ENCODE assay signal across 12 cellular contexts in the genomic region with DNA sequence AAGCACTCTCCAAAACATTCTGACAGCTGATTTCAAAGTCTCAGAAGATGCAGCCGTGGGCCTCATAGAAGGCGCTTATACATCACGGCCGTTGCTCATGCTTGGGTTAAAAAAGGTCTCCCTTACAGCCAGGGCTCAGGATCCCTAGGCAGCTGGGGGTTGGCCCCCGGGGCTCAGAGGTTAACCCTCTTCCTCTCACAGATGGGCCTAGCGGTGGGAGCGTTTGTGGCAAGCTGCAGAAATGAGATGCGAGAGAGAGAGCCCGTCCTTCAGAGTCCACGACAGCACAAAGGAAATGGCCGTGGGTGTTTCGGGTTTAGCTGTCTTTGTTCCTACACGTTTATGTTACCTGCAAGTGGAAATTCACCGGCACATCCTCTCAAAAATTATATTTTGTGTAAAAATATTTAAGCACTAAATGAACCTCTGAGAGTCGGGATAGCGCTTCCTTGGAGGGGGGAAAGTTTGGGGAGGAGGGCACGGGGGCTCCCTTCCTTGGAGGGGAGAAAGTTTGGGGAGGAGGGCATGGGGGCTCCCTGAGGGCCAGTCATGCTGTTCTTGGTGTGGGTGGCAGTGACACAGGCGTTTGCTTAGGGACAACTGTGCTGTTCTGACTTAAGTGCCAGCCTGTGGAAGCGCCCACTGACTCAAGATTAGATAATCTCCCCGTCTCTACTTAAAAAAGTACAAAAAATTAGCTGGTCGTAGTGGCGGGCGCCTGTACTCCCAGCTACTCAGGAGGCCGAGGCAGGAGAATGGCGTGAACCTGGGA. TPM values are rescaled to one million over a fixed set of nuclear protein-coding genes. Genes with fewer than 3 reads are reported as not detected.
A peak's percentile ranks its signal among the peaks of the same experiment; 100 is the strongest.
DNase-seq lines count a peak whose midpoint lies in the region; ATAC-seq and TF ChIP-seq lines count a peak whose summit lies in the region.
"Had no signal": no experiment of that assay in that cellular context is flagged by ENCODE, and none has a peak within 500 bp of the region (broad histone marks: within the 10 kb centered on the region; RNA-seq: fewer than 3 reads in every experiment).

No MANE protein-coding gene starts in this region.

- H3K4me1 Mint-ChIP-seq in activated CD4-positive, alpha-beta memory T cell treated with anti-CD3 and anti-CD28 coated beads, Interleukin-2, amount 10 ng/mL, durations not matched to agents 7 days and 5 days, result peaks cover 23% of the 10 kb centered on the region

- H3K9me3 Mint-ChIP-seq in activated CD4-positive, alpha-beta memory T cell treated with anti-CD3 and anti-CD28 coated beads, Interleukin-2, amount 10 ng/mL, durations not matched to agents 7 days and 5 days, result no peaks in the 10 kb centered on the region

- peak overlapping the region in 3 of 4 donors; percentile 43 to 87 (median 82) for H3K27ac ChIP-seq in body of pancreas
- H3K27ac ChIP-seq in prostate gland, result no peak overlapping the region
- H3K27ac ChIP-seq: psoas muscle, VCaP had no signal

- CTCF ChIA-PET in activated CD4-positive, alpha-beta memory T cell treated with anti-CD3 and anti-CD28 coated beads, Interleukin-2, amount 10 ng/mL, durations not matched to agents 7 days and 5 days (lab: Charles Lee), result interaction anchor here (0.7 kb wide), 1 partner anchor 21 kb away, joined by 3 read pairs; no protein-coding TSS in a partner anchor

- WGBS in body of pancreas, 2 donors, result 71 to 90% methylated on average over 25 of the region's 25 CpGs
- WGBS in prostate gland, result 77% methylated on average over 25 of the region's 25 CpGs

- intact Hi-C loops in body of pancreas (cut with DNase I), result loop anchor here (10.0 kb wide), 1 partner anchor 55 kb away; a partner anchor contains a TSS
- intact Hi-C loops in prostate gland (cut with DNase I), result no loop called here

- H3K4me3 ChIP-seq in body of pancreas (no peak overlapping the region), prostate gland (no peak overlapping the region)
- H3K4me3 ChIP-seq: psoas muscle had no signal

- H3K27ac Mint-ChIP-seq in activated CD4-positive, alpha-beta memory T cell treated with anti-CD3 and anti-CD28 coated beads, Interleukin-2, amount 10 ng/mL, durations not matched to agents 7 days and 5 days, result no peak overlapping the region

- ATAC-seq in body of pancreas (no peak), GM19035 (IDR thresholded peaks at IDR 0.05; ENCODE audit: unreplicated experiment) (no peak)
- ATAC-seq: psoas muscle had no signal

- TF ChIP-seq POLR2A in body of pancreas (IDR thresholded peaks at IDR 0.05) (no peak), prostate gland (IDR thresholded peaks at IDR 0.05) (no peak)

- TF ChIP-seq CTCF in GM20000 (IDR thresholded peaks at IDR 0.05; ENCODE audit: extremely low read depth, missing control alignments) (no peak), body of pancreas (IDR thresholded peaks at IDR 0.05) (no peak), prostate gland (IDR thresholded peaks at IDR 0.05) (no peak)

- POLR2A ChIA-PET in activated CD4-positive, alpha-beta memory T cell treated with anti-CD3 and anti-CD28 coated beads, Interleukin-2, amount 10 ng/mL, durations not matched to agents 7 days and 5 days (lab: Charles Lee), result interaction anchor here (0.9 to 1.3 kb wide), 3 partner anchors 13 to 27 kb away, joined by 3 to 7 read pairs (median 3); no protein-coding TSS in a partner anchor

- no peaks in the 10 kb centered on the region for H3K27me3 Mint-ChIP-seq in activated CD4-positive, alpha-beta memory T cell treated with anti-CD3 and anti-CD28 coated beads, Interleukin-2, amount 10 ng/mL, durations not matched to agents 7 days and 5 days

- no peaks in the 10 kb centered on the region for H3K36me3 ChIP-seq in body of pancreas (replicated peaks in 1 of 2; ENCODE audit: insufficient read depth in 1 of 2, low read depth in 2 of 2)
- peaks cover 0 to 6% of the 10 kb centered on the region in 2 donors for H3K36me3 ChIP-seq in prostate gland

- H3K4me3 Mint-ChIP-seq in activated CD4-positive, alpha-beta memory T cell treated with anti-CD3 and anti-CD28 coated beads, Interleukin-2, amount 10 ng/mL, durations not matched to agents 7 days and 5 days, result no peak overlapping the region

- H3K9me3 ChIP-seq in body of pancreas (no peaks in the 10 kb centered on the region), prostate gland (no peaks in the 10 kb centered on the region)
- H3K9me3 ChIP-seq: psoas muscle had no signal

- peaks cover 20% of the 10 kb centered on the region for H3K4me1 ChIP-seq in body of pancreas
- H3K4me1 ChIP-seq in prostate gland (replicated peaks), result no peaks in the 10 kb centered on the region
- H3K4me1 ChIP-seq: psoas muscle had no signal

- H3K36me3 Mint-ChIP-seq in activated CD4-positive, alpha-beta memory T cell treated with anti-CD3 and anti-CD28 coated beads, Interleukin-2, amount 10 ng/mL, durations not matched to agents 7 days and 5 days (ENCODE audit: low read depth), result no peaks in the 10 kb centered on the region

- H3K27me3 ChIP-seq in body of pancreas (no peaks in the 10 kb centered on the region), prostate gland (replicated peaks; ENCODE audit: insufficient read depth) (no peaks in the 10 kb centered on the region)

- DNase-seq in GM20000 (ENCODE audit: low spot score) (peak; percentile 69), body of pancreas (no peak), Ammon's horn (ENCODE audit: low spot score) (no peak), NCI-H2196 (lab: John Stamatoyannopoulos, UW; ENCODE audit: unreplicated experiment) (no peak), prostate gland (ENCODE audit: low spot score) (no peak)
- peak; percentile 32 for DNase-seq in activated CD4-positive, alpha-beta memory T cell treated with anti-CD3 and anti-CD28 coated beads, Interleukin-2, amount 10 ng/mL, durations not matched to agents 7 days and 5 days
- peak; percentile 38 for DNase-seq in stimulated activated CD8-positive, alpha-beta memory T cell treated with anti-CD3 and anti-CD28 coated beads, Interleukin-4, amount 100 ng/mL, for 24 hours (ENCODE audit: low read depth)
- DNase-seq: mesenchymal stem cell, NCI-H524, psoas muscle had no signal

RNA-seq across cellular contexts. Expression of a gene that starts 20.5 kb away (rescaled TPM):
- 1 to 10 TPM; 7.0 to 8.1 TPM for total RNA-seq in activated CD4-positive, alpha-beta memory T cell treated with anti-CD3 and anti-CD28 coated beads, Interleukin-2, amount 10 ng/mL, durations not matched to agents 7 days and 5 days
- total RNA-seq in body of pancreas, result 1 to 10 TPM; 3.1 to 6.9 TPM
- total RNA-seq in prostate gland, result 10 to 100 TPM in 1 of 2 donors, 1 to 10 TPM in 1; 6.7 to 18.1 TPM

RNA-seq across cellular contexts. Expression of a gene that starts 54.2 kb away (rescaled TPM):
- total RNA-seq in activated CD4-positive, alpha-beta memory T cell treated with anti-CD3 and anti-CD28 coated beads, Interleukin-2, amount 10 ng/mL, durations not matched to agents 7 days and 5 days, result 1 to 10 TPM; 5.1 to 6.3 TPM
- total RNA-seq in body of pancreas (10 to 100 TPM; 10.4 to 25.4 TPM), prostate gland (10 to 100 TPM; 27.3 to 30.5 TPM)

Comparison
In these comparisons a context has a peak if more than half of its experiments do, and no peak if none do; other contexts are left out.
1. DNase-seq: peak in GM20000 (single experiment), activated CD4-positive, alpha-beta memory T cell treated with anti-CD3 and anti-CD28 coated beads, Interleukin-2, amount 10 ng/mL, durations not matched to agents 7 days and 5 days (single experiment) and stimulated activated CD8-positive, alpha-beta memory T cell treated with anti-CD3 and anti-CD28 coated beads, Interleukin-4, amount 100 ng/mL, for 24 hours (single experiment); none in body of pancreas (0 of 4), Ammon's horn (single experiment), NCI-H2196 (single experiment) and prostate gland (single experiment).
2. H3K27ac ChIP-seq: peak in body of pancreas (3 of 4); none in prostate gland (0 of 2).